In genomic region chr15:47705601-47706000, GRCh38 we compare ENCODE assay signal across 1 cellular context.
TF ChIP-seq lines count a peak whose summit lies in the region.

No MANE protein-coding gene starts in this region.

TF ChIP-seq in GM23338, 12 proteins besides CTCF, POLR2A, EP300 and RAD21 (continued from another document):
- TF ChIP-seq ZNF462 (CRISPR knock-in tag; IDR thresholded peaks at IDR 0.05) (no peak), ETS1 (IDR thresholded peaks at IDR 0.05) (no peak), REST (IDR thresholded peaks at IDR 0.05; ENCODE audit: unreplicated experiment) (no peak), EZH2 (IDR thresholded peaks at IDR 0.05; ENCODE audit: low read depth, unreplicated experiment) (no peak), JUNB (IDR thresholded peaks at IDR 0.05; ENCODE audit: unreplicated experiment) (no peak), STAT1 (IDR thresholded peaks at IDR 0.05; ENCODE audit: unreplicated experiment) (no peak), CREB1 (CRISPR knock-in tag; IDR thresholded peaks at IDR 0.05; ENCODE audit: low read depth) (no peak), NANOG (IDR thresholded peaks at IDR 0.05; ENCODE audit: borderline replicate concordance) (no peak)
